Comparison of ENCODE assay signal across 20 cellular contexts in the genomic region with DNA sequence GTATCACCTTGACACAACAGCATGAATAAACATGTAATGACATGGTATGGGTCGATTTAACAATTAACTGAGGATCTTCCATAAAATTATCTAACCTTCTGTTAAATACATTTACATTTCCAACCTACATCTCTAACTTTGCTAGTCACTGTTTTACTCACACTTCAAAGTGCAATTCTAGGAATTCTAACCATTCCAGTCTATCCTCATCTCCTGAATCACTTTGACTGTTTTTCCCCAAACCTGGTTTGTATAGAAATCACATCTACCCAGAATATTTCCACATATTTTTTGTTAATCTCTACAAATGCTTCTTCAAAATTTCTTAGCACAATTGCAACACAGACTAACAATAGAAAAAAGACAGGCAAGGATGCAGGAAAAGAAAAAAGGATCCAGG. TPM values are rescaled to one million over a fixed set of nuclear protein-coding genes. Genes with fewer than 3 reads are reported as not detected.
DNase-seq lines count a peak whose midpoint lies in the region; ATAC-seq and TF ChIP-seq lines count a peak whose summit lies in the region.
"Had no signal": no experiment of that assay in that cellular context is flagged by ENCODE, and none has a peak within 500 bp of the region (broad histone marks: within the 10 kb centered on the region; RNA-seq: fewer than 3 reads in every experiment).

No MANE protein-coding gene starts in this region.

- no peak for ATAC-seq in natural killer cell treated with Interleukin-12 subunit alpha and Interleukin-12 subunit beta and Interleukin-15 and Interleukin-18, amount 100 ng/mL, for 72 hours
- ATAC-seq in T-helper 17 cell (no peak), GM21390 (IDR thresholded peaks at IDR 0.05; ENCODE audit: unreplicated experiment) (no peak)

- no peaks in the 10 kb centered on the region for H3K9me3 ChIP-seq in Caco-2
- H3K9me3 ChIP-seq in Karpas-422 (ENCODE audit: low read length) = no peaks in the 10 kb centered on the region
- no peaks in the 10 kb centered on the region for H3K9me3 ChIP-seq in T-helper 17 cell (ENCODE audit: control insufficient read depth, low read length, poor library complexity, severe bottlenecking)
- H3K9me3 ChIP-seq: colonic mucosa, tibial artery had no signal

- H3K4me3 ChIP-seq in Caco-2 (ENCODE audit: low read depth, low read length) (no peak overlapping the region), Karpas-422 (ENCODE audit: low read length) (no peak overlapping the region)
- H3K4me3 ChIP-seq: colonic mucosa, tibial artery had no signal

- H3K9me3 Mint-ChIP-seq in Caco-2 (ENCODE audit: unreplicated experiment) (no peaks in the 10 kb centered on the region), chondrocyte (ENCODE audit: low read depth) (no peaks in the 10 kb centered on the region)
- no peaks in the 10 kb centered on the region for H3K9me3 Mint-ChIP-seq in natural killer cell treated with Interleukin-12 subunit alpha and Interleukin-12 subunit beta and Interleukin-15 and Interleukin-18, amount 100 ng/mL, for 72 hours
- H3K9me3 Mint-ChIP-seq: activated T-helper 17 cell treated with anti-CD3 and anti-CD28 coated beads, Interleukin-2, amount 50 U/mL, for 72 hours; naive B cell had no signal

- peak overlapping the region; percentile 49 for H3K27ac Mint-ChIP-seq in Caco-2 (ENCODE audit: unreplicated experiment)
- peak overlapping the region; percentile 8 for H3K27ac Mint-ChIP-seq in chondrocyte (ENCODE audit: unreplicated experiment)
- peak overlapping the region in 1 of 2 donors; percentile 26 for H3K27ac Mint-ChIP-seq in natural killer cell treated with Interleukin-12 subunit alpha and Interleukin-12 subunit beta and Interleukin-15 and Interleukin-18, amount 100 ng/mL, for 72 hours
- no peak overlapping the region for H3K27ac Mint-ChIP-seq in T-helper 17 cell
- H3K27ac Mint-ChIP-seq: activated CD4-positive, alpha-beta T cell treated with anti-CD3 and anti-CD28 coated beads for 36 hours; activated T-helper 17 cell treated with anti-CD3 and anti-CD28 coated beads, Interleukin-2, amount 50 U/mL, for 72 hours had no signal

- H3K27ac ChIP-seq in Karpas-422 (ENCODE audit: low read length) = 0 out of 2 replicates have a peak overlapping the region, but pooled peaks have one; percentile 17
- H3K27ac ChIP-seq: KMS-11, tibial artery had no signal

- peak overlapping the region; percentile 34 for H3K4me3 Mint-ChIP-seq in Caco-2 (ENCODE audit: unreplicated experiment)
- H3K4me3 Mint-ChIP-seq in chondrocyte (ENCODE audit: unreplicated experiment) = no peak overlapping the region
- peak overlapping the region; percentile 14 for H3K4me3 Mint-ChIP-seq in natural killer cell treated with Interleukin-12 subunit alpha and Interleukin-12 subunit beta and Interleukin-15 and Interleukin-18, amount 100 ng/mL, for 72 hours
- no peak overlapping the region for H3K4me3 Mint-ChIP-seq in T-helper 17 cell
- H3K4me3 Mint-ChIP-seq: activated CD4-positive, alpha-beta T cell treated with anti-CD3 and anti-CD28 coated beads for 36 hours had no signal

- H3K9me2 ChIP-seq in Karpas-422 (replicated peaks; ENCODE audit: insufficient read depth, low read length) = no peaks in the 10 kb centered on the region

- H4K20me1 ChIP-seq in Karpas-422 (ENCODE audit: insufficient read depth, low read depth, low read length) = peaks cover 16% of the 10 kb centered on the region

- peaks cover 100% of the 10 kb centered on the region for H3K79me2 ChIP-seq in Karpas-422 (ENCODE audit: low read length)

- CTCF ChIA-PET in Caco-2 (lab: Charles Lee) = interaction anchor here (1.1 kb wide), 1 partner anchor 129 kb away, joined by 3 read pairs; no protein-coding TSS in a partner anchor

- H3K4me2 ChIP-seq in Karpas-422 (ENCODE audit: low read depth, low read length, poor library complexity, severe bottlenecking) = no peak overlapping the region
- H3K4me2 ChIP-seq: KMS-11 had no signal

- H3K9ac ChIP-seq in Karpas-422 (ENCODE audit: low read length) = no peak overlapping the region
- H3K9ac ChIP-seq: KMS-11 had no signal

- H3K36me3 Mint-ChIP-seq in Caco-2 (ENCODE audit: insufficient read depth, unreplicated experiment) (no peaks in the 10 kb centered on the region), chondrocyte (ENCODE audit: low read depth) (no peaks in the 10 kb centered on the region), T-helper 17 cell (ENCODE audit: low read depth) (peaks cover 3% of the 10 kb centered on the region)
- peaks cover 1% of the 10 kb centered on the region for H3K36me3 Mint-ChIP-seq in natural killer cell treated with Interleukin-12 subunit alpha and Interleukin-12 subunit beta and Interleukin-15 and Interleukin-18, amount 100 ng/mL, for 72 hours
- H3K36me3 Mint-ChIP-seq: naive B cell had no signal

- TF ChIP-seq CTCF in Caco-2 (IDR thresholded peaks at IDR 0.05; ENCODE audit: insufficient read depth in 1 of 2, low read depth in 1 of 2, low read length in 1 of 2, severe bottlenecking in 1 of 2, unreplicated experiment in 1 of 2) (no peak), chondrocyte (IDR thresholded peaks at IDR 0.05) (no peak)

- H3K4me1 ChIP-seq in Caco-2 = peaks cover 38% of the 10 kb centered on the region
- peaks cover 27% of the 10 kb centered on the region for H3K4me1 ChIP-seq in Karpas-422 (ENCODE audit: low read length)

- no peaks in the 10 kb centered on the region for H3K27me3 Mint-ChIP-seq in Caco-2 (ENCODE audit: insufficient read depth, unreplicated experiment)
- H3K27me3 Mint-ChIP-seq in chondrocyte (ENCODE audit: low read depth) = no peaks in the 10 kb centered on the region
- no peaks in the 10 kb centered on the region for H3K27me3 Mint-ChIP-seq in natural killer cell treated with Interleukin-12 subunit alpha and Interleukin-12 subunit beta and Interleukin-15 and Interleukin-18, amount 100 ng/mL, for 72 hours
- no peaks in the 10 kb centered on the region for H3K27me3 Mint-ChIP-seq in T-helper 17 cell
- H3K27me3 Mint-ChIP-seq: activated CD4-positive, alpha-beta T cell treated with anti-CD3 and anti-CD28 coated beads for 36 hours; activated T-helper 17 cell treated with anti-CD3 and anti-CD28 coated beads, Interleukin-2, amount 50 U/mL, for 72 hours; naive B cell had no signal

- H3K36me3 ChIP-seq in Caco-2 (ENCODE audit: control insufficient read depth, insufficient read depth, low read length) (no peaks in the 10 kb centered on the region), Karpas-422 (ENCODE audit: insufficient read depth, low read length) (no peaks in the 10 kb centered on the region)
- H3K36me3 ChIP-seq: colonic mucosa, tibial artery had no signal

- POLR2A ChIA-PET in Caco-2 (lab: Charles Lee) = interaction anchor here (0.6 kb wide), 1 partner anchor 19 kb away, joined by 12 read pairs; no protein-coding TSS in a partner anchor

- DNase-seq in Caco-2 (no peak), Karpas-422 (no peak), chondrocyte (ENCODE audit: low spot score) (no peak), T-helper 17 cell (no peak), GF-D8 (lab: John Stamatoyannopoulos, UW) (no peak)
- DNase-seq in natural killer cell treated with Interleukin-12 subunit alpha and Interleukin-12 subunit beta and Interleukin-15 and Interleukin-18, amount 100 ng/mL, for 72 hours (ENCODE audit: low spot score) = no peak
- DNase-seq: activated CD4-positive, alpha-beta T cell treated with anti-CD3 and anti-CD28 coated beads for 36 hours; colonic mucosa; DMS 273 treated with DMSO at 0.1 percent for 48 hours; foreskin melanocyte; hypothalamus; kidney; naive B cell; NCI-H1092; NCI-H510A; stimulated activated naive CD8-positive, alpha-beta T cell treated with anti-CD3 and anti-CD28 coated beads, Interleukin-15, Interleukin-2, amounts not matched to agents 100 U/mL and 50 U/mL, for 24 hours; tibial artery had no signal

- intact Hi-C loops in Caco-2 (cut with micrococcal nuclease; ENCODE audit: unreplicated experiment) = no loop called here

- no TSS peak for BruUV-seq in Caco-2 (replicated peaks; lab: Mats Ljungman, UMichigan)

- no peak overlapping the region for H2AFZ ChIP-seq in Karpas-422 (ENCODE audit: low read length)

- H3K27me3 ChIP-seq in Caco-2 (replicated peaks; ENCODE audit: control insufficient read depth, insufficient read depth, low read length) = no peaks in the 10 kb centered on the region
- H3K27me3 ChIP-seq in Karpas-422 (ENCODE audit: low read length) = no peaks in the 10 kb centered on the region
- H3K27me3 ChIP-seq: colonic mucosa, tibial artery had no signal

- H3K4me1 Mint-ChIP-seq in Caco-2 (ENCODE audit: low read depth, unreplicated experiment) = peaks cover 49% of the 10 kb centered on the region
- H3K4me1 Mint-ChIP-seq in chondrocyte (ENCODE audit: low read depth) = peaks cover 49% of the 10 kb centered on the region
- peaks cover 50 to 61% of the 10 kb centered on the region in 2 donors for H3K4me1 Mint-ChIP-seq in natural killer cell treated with Interleukin-12 subunit alpha and Interleukin-12 subunit beta and Interleukin-15 and Interleukin-18, amount 100 ng/mL, for 72 hours (ENCODE audit: low read depth in 2 of 2)
- peaks cover 51% of the 10 kb centered on the region for H3K4me1 Mint-ChIP-seq in T-helper 17 cell

RNA-seq across cellular contexts. Expression of a gene that starts 6.2 kb away (rescaled TPM):
- total RNA-seq in Caco-2 (2022) = 89.6 and 95.8 TPM in 2 replicates
- total RNA-seq in Karpas-422 (2014; rRNA removed; shearing (Covaris generic); ENCODE audit: low replicate concordance) = 46.0 and 79.8 TPM in 2 replicates
- 50.2 to 56.5 TPM (median 51.9 TPM) in 3 replicates for total RNA-seq in chondrocyte
- total RNA-seq in natural killer cell treated with Interleukin-12 subunit alpha and Interleukin-12 subunit beta and Interleukin-15 and Interleukin-18, amount 100 ng/mL, for 72 hours = 10 to 100 TPM; 42.1 to 66.7 TPM
- total RNA-seq in T-helper 17 cell = 10 to 100 TPM; 75.5 to 99.4 TPM

Comparison
In these comparisons a context has a peak if more than half of its experiments do, and no peak if none do; other contexts are left out.
1. H3K4me3 Mint-ChIP-seq: peak in Caco-2 (single experiment) and natural killer cell treated with Interleukin-12 subunit alpha and Interleukin-12 subunit beta and Interleukin-15 and Interleukin-18, amount 100 ng/mL, for 72 hours (single experiment); none in chondrocyte (single experiment) and T-helper 17 cell (single experiment).